ENCODE assay signal across 8 cellular contexts in the genomic region with DNA sequence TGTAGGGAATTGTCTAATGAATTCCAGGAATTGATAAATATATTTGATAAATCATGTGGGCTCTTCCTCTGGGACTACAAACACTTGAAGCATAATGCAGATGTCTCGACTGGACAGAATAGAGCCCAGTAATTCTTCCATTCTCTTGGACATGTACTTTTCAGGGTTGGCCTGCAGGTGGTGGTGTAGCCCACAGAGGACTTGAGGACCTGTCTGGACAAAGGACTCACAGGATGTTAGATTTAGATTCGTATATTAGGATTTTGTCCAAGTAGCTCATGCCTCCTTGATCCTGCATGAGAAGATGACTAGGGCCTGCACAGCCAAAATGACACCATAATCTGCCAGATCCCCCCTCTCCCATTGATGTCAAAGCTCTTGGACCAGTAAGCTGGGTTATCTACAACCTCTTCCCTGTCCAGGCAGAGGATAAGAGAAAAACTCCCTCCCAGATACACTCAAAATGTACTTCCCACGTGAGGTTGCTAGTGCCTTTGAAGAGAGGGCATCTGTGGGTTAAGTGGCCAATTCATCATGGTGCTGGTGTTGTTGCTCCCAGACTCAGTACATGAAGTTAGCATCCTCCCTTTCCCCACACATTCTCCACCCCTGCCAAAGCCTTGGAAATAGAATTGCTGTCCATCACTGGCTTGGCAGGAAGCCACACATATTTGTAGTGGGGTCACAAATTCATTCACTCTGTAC.
DNase-seq lines count a peak whose midpoint lies in the region; ATAC-seq and TF ChIP-seq lines count a peak whose summit lies in the region.

No MANE protein-coding gene starts in this region.

- no peaks in the 10 kb centered on the region for H3K36me3 ChIP-seq in naive thymus-derived CD4-positive, alpha-beta T cell (ENCODE audit: control insufficient read depth in 2 of 3, insufficient read depth in 3 of 3, low read length in 3 of 3)
- no peaks in the 10 kb centered on the region for H3K36me3 ChIP-seq in tibial artery

- no peaks in the 10 kb centered on the region for H3K27me3 Mint-ChIP-seq in naive thymus-derived CD4-positive, alpha-beta T cell

- peaks cover 0 to 4% (median 0%) of the 10 kb centered on the region in 7 donors for H3K4me1 Mint-ChIP-seq in naive thymus-derived CD4-positive, alpha-beta T cell

- no peaks in the 10 kb centered on the region for H3K27me3 ChIP-seq in naive thymus-derived CD4-positive, alpha-beta T cell (ENCODE audit: control insufficient read depth in 2 of 2, insufficient read depth in 2 of 2, low read length in 2 of 2)
- H3K27me3 ChIP-seq in tibial artery: no peaks in the 10 kb centered on the region

- H3K9me3 ChIP-seq in naive thymus-derived CD4-positive, alpha-beta T cell (ENCODE audit: control insufficient read depth in 2 of 3, low read length in 3 of 3): no peaks in the 10 kb centered on the region
- no peaks in the 10 kb centered on the region for H3K9me3 ChIP-seq in tibial artery

- TF ChIP-seq POLR2A in erythroblast (IDR thresholded peaks at IDR 0.05; ENCODE audit: low read length): no peak

- intact Hi-C loops in naive thymus-derived CD4-positive, alpha-beta T cell (cut with micrococcal nuclease): loop anchor here (1.0 to 10.0 kb wide), 4 partner anchors 325 to 485 kb away; no protein-coding TSS in a partner anchor
- intact Hi-C loops in tibial artery (cut with DNase I; ENCODE audit: low total_unique reads): no loop called here

- no peaks in the 10 kb centered on the region for H3K9me3 Mint-ChIP-seq in naive thymus-derived CD4-positive, alpha-beta T cell

- DNase-seq in activated CD8-positive, alpha-beta memory T cell treated with anti-CD3 and anti-CD28 coated beads for 1 hour (ENCODE audit: extremely low read depth in 1 of 2, low read depth in 1 of 2): peak; percentile 5 to 7
- DNase-seq in activated CD8-positive, alpha-beta memory T cell treated with anti-CD3 and anti-CD28 coated beads, Interleukin-2, amount 50 U/mL, for 48 hours: no peak
- peak; percentile 14 for DNase-seq in NCI-H524 treated with DMSO at 0.1 percent for 48 hours (lab: John Stamatoyannopoulos, UW)
- DNase-seq in activated CD8-positive, alpha-beta memory T cell treated with anti-CD3 and anti-CD28 coated beads for 24 hours: peak; percentile 77
- DNase-seq in erythroblast (lab: John Stamatoyannopoulos, UW): peak; percentile 69 to 76
- peak in 7 of 9 donors; percentile 12 to 46 (median 32) for DNase-seq in naive thymus-derived CD4-positive, alpha-beta T cell
- DNase-seq in tibial artery: no peak

- POLR2A ChIA-PET in naive thymus-derived CD4-positive, alpha-beta T cell (lab: Charles Lee): no interaction called here

- H3K27ac Mint-ChIP-seq in naive thymus-derived CD4-positive, alpha-beta T cell: no peak overlapping the region

- H3K4me3 ChIP-seq in naive thymus-derived CD4-positive, alpha-beta T cell (ENCODE audit: low read length): no peak overlapping the region
- no peak overlapping the region for H3K4me3 ChIP-seq in tibial artery

- peak; percentile 76 for ATAC-seq in HG02852 (IDR thresholded peaks at IDR 0.05; ENCODE audit: unreplicated experiment)
- ATAC-seq in naive thymus-derived CD4-positive, alpha-beta T cell: peak; percentile 62

- no peaks in the 10 kb centered on the region for H3K36me3 Mint-ChIP-seq in naive thymus-derived CD4-positive, alpha-beta T cell

- H3K4me1 ChIP-seq in naive thymus-derived CD4-positive, alpha-beta T cell (ENCODE audit: control insufficient read depth in 2 of 2, insufficient read depth in 2 of 2, low read length in 2 of 2): no peaks in the 10 kb centered on the region
- peaks cover 0 to 17% (median 11%) of the 10 kb centered on the region in 4 donors for H3K4me1 ChIP-seq in tibial artery

- no peak overlapping the region for H3K4me3 Mint-ChIP-seq in naive thymus-derived CD4-positive, alpha-beta T cell

- peak; percentile 57 for TF ChIP-seq CTCF in tibial artery (IDR thresholded peaks at IDR 0.05)

- CTCF ChIA-PET in naive thymus-derived CD4-positive, alpha-beta T cell (lab: Charles Lee): interaction anchor here (0.9 kb wide), 1 partner anchor 391 kb away, joined by 3 read pairs; no protein-coding TSS in a partner anchor

- H3K27ac ChIP-seq in naive thymus-derived CD4-positive, alpha-beta T cell (ENCODE audit: low read depth, low read length): no peak overlapping the region
- H3K27ac ChIP-seq in tibial artery: no peak overlapping the region

Comparison
In these comparisons a context has a peak if more than half of its experiments do, and no peak if none do; other contexts are left out.
1. DNase-seq: peak in activated CD8-positive, alpha-beta memory T cell treated with anti-CD3 and anti-CD28 coated beads for 1 hour (2 of 2), NCI-H524 treated with DMSO at 0.1 percent for 48 hours (single experiment), activated CD8-positive, alpha-beta memory T cell treated with anti-CD3 and anti-CD28 coated beads for 24 hours (single experiment), erythroblast (2 of 2) and naive thymus-derived CD4-positive, alpha-beta T cell (7 of 9); none in activated CD8-positive, alpha-beta memory T cell treated with anti-CD3 and anti-CD28 coated beads, Interleukin-2, amount 50 U/mL, for 48 hours (single experiment) and tibial artery (0 of 2).